9 cellular contexts compared by ENCODE assay signal in genomic region chr3:52123106-52123708, GRCh38. TPM values are rescaled to one million over a fixed set of nuclear protein-coding genes. Genes with fewer than 3 reads are reported as not detected.
A peak's percentile ranks its signal among the peaks of the same experiment; 100 is the strongest.
DNase-seq lines count a peak whose midpoint lies in the region; ATAC-seq and TF ChIP-seq lines count a peak whose summit lies in the region.
"Had no signal": no experiment of that assay in that cellular context is flagged by ENCODE, and none has a peak within 500 bp of the region (broad histone marks: within the 10 kb centered on the region; RNA-seq: fewer than 3 reads in every experiment).

No MANE protein-coding gene starts in this region.

- POLR2A ChIA-PET in HEK293 (lab: Yijun Ruan, JAX) = interaction anchor here (0.6 kb wide), 1 partner anchor 78 kb away, joined by 3 read pairs; no protein-coding TSS in a partner anchor
- POLR2A ChIA-PET in naive thymus-derived CD4-positive, alpha-beta T cell (lab: Charles Lee) = interaction anchor here (0.6 to 2.2 kb wide), 4 partner anchors 19 to 122 kb away, joined by 3 to 7 read pairs (median 4); no protein-coding TSS in a partner anchor

- H3K9me3 ChIP-seq in HEK293 (ENCODE audit: control insufficient read depth, insufficient read depth, low read depth, low read length) (no peaks in the 10 kb centered on the region), OCI-LY1 (ENCODE audit: low read length) (no peaks in the 10 kb centered on the region), esophagus squamous epithelium (no peaks in the 10 kb centered on the region)
- no peaks in the 10 kb centered on the region for H3K9me3 ChIP-seq in naive thymus-derived CD4-positive, alpha-beta T cell (ENCODE audit: control insufficient read depth in 2 of 3, low read length in 3 of 3)

- no peaks in the 10 kb centered on the region for H3K79me2 ChIP-seq in OCI-LY1 (ENCODE audit: insufficient read depth, low read length)

- ATAC-seq in activated T-cell treated with anti-CD3 and anti-CD28 coated beads, Interleukin-2, amount 50 U/mL, for 4 hours = peak; percentile 91 to 92
- peak; percentile 86 for ATAC-seq in naive thymus-derived CD4-positive, alpha-beta T cell
- no peak for ATAC-seq in HG03342 (IDR thresholded peaks at IDR 0.05; ENCODE audit: unreplicated experiment)

- H3K27ac Mint-ChIP-seq in naive thymus-derived CD4-positive, alpha-beta T cell = no peak overlapping the region

- no peaks in the 10 kb centered on the region for H3K9me2 ChIP-seq in OCI-LY1 (ENCODE audit: low read depth, low read length)

- H3K27me3 ChIP-seq in OCI-LY1 (ENCODE audit: insufficient read depth, low read length) = no peaks in the 10 kb centered on the region
- H3K27me3 ChIP-seq in esophagus squamous epithelium = no peaks in the 10 kb centered on the region
- H3K27me3 ChIP-seq in naive thymus-derived CD4-positive, alpha-beta T cell (ENCODE audit: control insufficient read depth in 2 of 2, insufficient read depth in 2 of 2, low read length in 2 of 2) = no peaks in the 10 kb centered on the region

- no peak overlapping the region for H2AFZ ChIP-seq in OCI-LY1 (ENCODE audit: low read length)

- H3K36me3 ChIP-seq in HEK293 (ENCODE audit: control insufficient read depth in 2 of 2, insufficient read depth in 1 of 2, low read length in 2 of 2) (peaks cover 0 to 79% of the 10 kb centered on the region in 2 experiments; a peak in 1 of 3 replicates), OCI-LY1 (ENCODE audit: insufficient read depth, low read length) (peaks cover 31% of the 10 kb centered on the region; the same call in 1 of the 2 replicates), esophagus squamous epithelium (no peaks in the 10 kb centered on the region)
- H3K36me3 ChIP-seq in naive thymus-derived CD4-positive, alpha-beta T cell (ENCODE audit: control insufficient read depth in 2 of 3, insufficient read depth in 3 of 3, low read length in 3 of 3) = no peaks in the 10 kb centered on the region

- no peaks in the 10 kb centered on the region for H3K9me3 Mint-ChIP-seq in activated T-cell treated with anti-CD3 and anti-CD28 coated beads, Interleukin-2, amount 50 U/mL, for 4 hours
- H3K9me3 Mint-ChIP-seq in naive thymus-derived CD4-positive, alpha-beta T cell = no peaks in the 10 kb centered on the region
- H3K9me3 Mint-ChIP-seq: T-helper 1 cell treated with Interleukin-12 subunit alpha and Interleukin-12 subunit beta and Interleukin-4 antibody, amounts not matched to agents 30 μg/mL and 1 μg/mL, for 36 hours had no signal

- DNase-seq in COLO668 (lab: John Stamatoyannopoulos, UW; ENCODE audit: unreplicated experiment) = peak; percentile 46
- peak; percentile 75 for DNase-seq in activated T-cell treated with anti-CD3 and anti-CD28 coated beads, Interleukin-2, amount 50 U/mL, for 4 hours
- DNase-seq in esophagus squamous epithelium (lab: John Stamatoyannopoulos, UW) = no peak
- peak; percentile 51 to 84 (median 70) for DNase-seq in naive thymus-derived CD4-positive, alpha-beta T cell
- DNase-seq in stimulated activated CD8-positive, alpha-beta memory T cell treated with anti-CD3 and anti-CD28 coated beads, Interleukin-7, amount 100 ng/mL, for 1 hour (ENCODE audit: low read depth in 2 of 2) = peak; percentile 53 to 60

- peaks cover 2% of the 10 kb centered on the region for H3K4me1 Mint-ChIP-seq in activated T-cell treated with anti-CD3 and anti-CD28 coated beads, Interleukin-2, amount 50 U/mL, for 4 hours (ENCODE audit: low read depth)
- H3K4me1 Mint-ChIP-seq in naive thymus-derived CD4-positive, alpha-beta T cell = peaks cover 0 to 28% (median 0%) of the 10 kb centered on the region in 7 donors

- H3K36me3 Mint-ChIP-seq in activated T-cell treated with anti-CD3 and anti-CD28 coated beads, Interleukin-2, amount 50 U/mL, for 4 hours (ENCODE audit: insufficient read depth) = no peaks in the 10 kb centered on the region
- H3K36me3 Mint-ChIP-seq in naive thymus-derived CD4-positive, alpha-beta T cell = peaks cover 0 to 6% (median 0%) of the 10 kb centered on the region in 5 donors

- intact Hi-C loops in esophagus squamous epithelium (cut with DNase I) = loop anchor here (5.0 to 10.0 kb wide), 2 partner anchors 68 to 121 kb away; partner anchors contain the start of gene DUSP7
- intact Hi-C loops in naive thymus-derived CD4-positive, alpha-beta T cell (cut with micrococcal nuclease) = loop anchor here (1.0 to 5.0 kb wide), 6 partner anchors 21 to 181 kb away; partner anchors contain the start of genes PARP3 (in 1 of the 2) and RRP9 (in 1 of the 2)

- no peak overlapping the region for H3K4me2 ChIP-seq in OCI-LY1 (ENCODE audit: low read length)

- TF ChIP-seq POLR2A in esophagus squamous epithelium (IDR thresholded peaks at IDR 0.05) = no peak

- no peaks in the 10 kb centered on the region for H3K27me3 Mint-ChIP-seq in activated T-cell treated with anti-CD3 and anti-CD28 coated beads, Interleukin-2, amount 50 U/mL, for 4 hours (ENCODE audit: low read depth)
- no peaks in the 10 kb centered on the region for H3K27me3 Mint-ChIP-seq in naive thymus-derived CD4-positive, alpha-beta T cell

- H3K4me1 ChIP-seq in HEK293 (ENCODE audit: control insufficient read depth, insufficient read depth, low read length) (no peaks in the 10 kb centered on the region), OCI-LY1 (ENCODE audit: insufficient read depth, low read length, severe bottlenecking) (peaks cover 10% of the 10 kb centered on the region), esophagus squamous epithelium (peaks cover 10 to 49% (median 26%) of the 10 kb centered on the region in 3 donors)
- H3K4me1 ChIP-seq in naive thymus-derived CD4-positive, alpha-beta T cell (ENCODE audit: control insufficient read depth in 2 of 2, insufficient read depth in 2 of 2, low read length in 2 of 2) = no peaks in the 10 kb centered on the region

- no peak overlapping the region for H3K9ac ChIP-seq in OCI-LY1 (ENCODE audit: low read length)

- H4K20me1 ChIP-seq in OCI-LY1 (ENCODE audit: insufficient read depth, low read length) = no peaks in the 10 kb centered on the region

- no peaks in the 10 kb centered on the region for H3F3A ChIP-seq in OCI-LY1 (ENCODE audit: insufficient read depth, low read length)

- CTCF ChIA-PET in HEK293 (lab: Yijun Ruan, JAX) = interaction anchor here (0.6 to 5.0 kb wide), 15 partner anchors 9 to 1507 kb away, joined by 3 to 62 read pairs (median 4); partner anchors contain the start of gene DUSP7
- CTCF ChIA-PET in naive thymus-derived CD4-positive, alpha-beta T cell (lab: Charles Lee) = interaction anchor here (0.6 to 5.8 kb wide), 12 partner anchors 11 to 623 kb away, joined by 3 to 67 read pairs (median 4); partner anchors contain the start of genes DUSP7 and PARP3

- H3K27ac ChIP-seq in HEK293 (ENCODE audit: extremely low read depth, low read depth, low read length) (no peak overlapping the region), OCI-LY1 (ENCODE audit: low read depth, low read length, poor library complexity, severe bottlenecking) (no peak overlapping the region), esophagus squamous epithelium (peak overlapping the region; percentile 23 to 70 (median 48))
- H3K27ac ChIP-seq in naive thymus-derived CD4-positive, alpha-beta T cell (ENCODE audit: low read depth, low read length) = no peak overlapping the region

- WGBS in esophagus squamous epithelium, 2 donors = 43 to 57% methylated on average over 6 to 10 of the region's 10 CpGs

- H3K4me3 ChIP-seq in HEK293 (ENCODE audit: low read depth, low read length) = no peak overlapping the region
- H3K4me3 ChIP-seq in OCI-LY1 (ENCODE audit: low read depth, low read length, poor library complexity, severe bottlenecking) = no peak overlapping the region
- H3K4me3 ChIP-seq in esophagus squamous epithelium = no peak overlapping the region
- H3K4me3 ChIP-seq in naive thymus-derived CD4-positive, alpha-beta T cell (ENCODE audit: low read length) = no peak overlapping the region

- peak; percentile 86 for TF ChIP-seq CTCF in HEK293 (tag by site-specific recombination; IDR thresholded peaks at IDR 0.05)
- TF ChIP-seq CTCF in OCI-LY1 (IDR thresholded peaks at IDR 0.05; ENCODE audit: low read length) = peak; percentile 93
- TF ChIP-seq CTCF in esophagus squamous epithelium (IDR thresholded peaks at IDR 0.05) = peak; percentile 89 to 96 (median 94)

- H3K4me3 Mint-ChIP-seq in activated T-cell treated with anti-CD3 and anti-CD28 coated beads, Interleukin-2, amount 50 U/mL, for 4 hours = no peak overlapping the region
- no peak overlapping the region for H3K4me3 Mint-ChIP-seq in naive thymus-derived CD4-positive, alpha-beta T cell
- H3K4me3 Mint-ChIP-seq: T-helper 1 cell treated with Interleukin-12 subunit alpha and Interleukin-12 subunit beta and Interleukin-4 antibody, amounts not matched to agents 30 μg/mL and 1 μg/mL, for 36 hours had no signal

TF ChIP-seq in HEK293, 187 proteins besides CTCF, POLR2A, EP300 and RAD21:
- TF ChIP-seq ZNF654 (tag by site-specific recombination; IDR thresholded peaks at IDR 0.05; ENCODE audit: low read depth) (peak; percentile 49), IKZF3 (tag by site-specific recombination; IDR thresholded peaks at IDR 0.05) (0 out of 2 replicates have a peak, but pooled peaks have one; percentile 7), ZNF629 (tag by site-specific recombination; IDR thresholded peaks at IDR 0.05) (no peak)
TF ChIP-seq in HEK293: peak in this region for 2.

RNA-seq across cellular contexts. Expression of gene POC1A, which starts 31.0 kb away (rescaled TPM):
- 10 to 100 TPM in 2 of 3 donors, 1 to 10 TPM in 1; 9.7 to 14.3 (median 11.7) TPM for total RNA-seq in activated T-cell treated with anti-CD3 and anti-CD28 coated beads, Interleukin-2, amount 50 U/mL, for 4 hours
- 10 to 100 TPM in 1 of 4 donors, 1 to 10 TPM in 3; 2.7 to 10.3 (median 4.8) TPM for total RNA-seq in esophagus squamous epithelium
- total RNA-seq in naive thymus-derived CD4-positive, alpha-beta T cell = 10 to 100 TPM in 1 of 5 experiments, 1 to 10 TPM in 2, under 1 TPM in 2; 0.58 to 19.7 (median 1.2) TPM
- 1 to 10 TPM; 1.8 to 2.5 TPM for polyA plus RNA-seq in naive thymus-derived CD4-positive, alpha-beta T cell

Comparison
In these comparisons a context has a peak if more than half of its experiments do, and no peak if none do; other contexts are left out.
1. H3K27ac ChIP-seq: peak in esophagus squamous epithelium (4 of 4); none in HEK293 (single experiment), OCI-LY1 (single experiment) and naive thymus-derived CD4-positive, alpha-beta T cell (single experiment).
2. Peak in every context shown above with its lines, with median percentiles within 50 percentile points of each other: CTCF ChIP-seq.